1 cellular context compared by ENCODE assay signal in genomic region chr2:195543902-195544894, GRCh38.
TF ChIP-seq lines count a peak whose summit lies in the region.

No MANE protein-coding gene starts in this region.

TF ChIP-seq in H1, 55 proteins besides CTCF, POLR2A, EP300 and RAD21 (continued from another document):
- TF ChIP-seq CHD7 (IDR thresholded peaks at IDR 0.05; ENCODE audit: insufficient replicate concordance, low read length) = no peak
